Comparison of ENCODE assay signal across 32 cellular contexts in genomic region chr3:43041517-43041916, GRCh38.
"Had no signal": no experiment of that assay in that cellular context is flagged by ENCODE, and none has a peak within 500 bp of the region (broad histone marks: within the 10 kb centered on the region; RNA-seq: fewer than 3 reads in every experiment).

No MANE protein-coding gene starts in this region.

- H3K4me3 ChIP-seq: adrenal gland, body of pancreas, colonic mucosa, esophagus muscularis mucosa, gastrocnemius medialis, heart left ventricle had no signal

- H3K27me3 ChIP-seq: adrenal gland, body of pancreas, colonic mucosa, esophagus muscularis mucosa, gastrocnemius medialis, heart left ventricle had no signal

- H3K4me3 Mint-ChIP-seq: activated CD4-positive, alpha-beta memory T cell treated with anti-CD3 and anti-CD28 coated beads, Interleukin-2, amount 10 ng/mL, durations not matched to agents 7 days and 5 days; activated CD4-positive, alpha-beta T cell treated with anti-CD3 and anti-CD28 coated beads for 36 hours; activated CD4-positive, alpha-beta T cell treated with anti-CD3 and anti-CD28 coated beads, Interleukin-2, amount 10 ng/mL, durations not matched to agents 7 days and 5 days; activated naive CD4-positive, alpha-beta T cell treated with anti-CD3 and anti-CD28 coated beads for 36 hours; activated naive CD4-positive, alpha-beta T cell treated with anti-CD3 and anti-CD28 coated beads, Interleukin-2, amount 50 U/mL, for 24 hours; activated naive CD8-positive, alpha-beta T cell treated with anti-CD3 and anti-CD28 coated beads for 36 hours; activated naive CD8-positive, alpha-beta T cell treated with anti-CD3 and anti-CD28 coated beads, Interleukin-2, amount 50 U/mL, for 24 hours; activated T-cell treated with anti-CD3 and anti-CD28 coated beads, Interleukin-2, amount 50 U/mL, for 24 hours; activated T-cell treated with anti-CD3 and anti-CD28 coated beads, Interleukin-2, amount 50 U/mL, for 72 hours; T-helper 17 cell; T-helper 2 cell treated with Interferon-gamma antibody and Interleukin-4, amounts not matched to agents 5 μg/mL and 100 μg/mL, for 36 hours had no signal

- H3K4me1 ChIP-seq: adrenal gland, body of pancreas, colonic mucosa, foreskin keratinocyte had no signal

- H3K27ac Mint-ChIP-seq: activated CD4-positive, alpha-beta memory T cell treated with anti-CD3 and anti-CD28 coated beads, Interleukin-2, amount 10 ng/mL, durations not matched to agents 7 days and 5 days; activated CD4-positive, alpha-beta T cell treated with anti-CD3 and anti-CD28 coated beads for 36 hours; activated CD4-positive, alpha-beta T cell treated with anti-CD3 and anti-CD28 coated beads, Interleukin-2, amount 10 ng/mL, durations not matched to agents 7 days and 5 days; activated naive CD4-positive, alpha-beta T cell treated with anti-CD3 and anti-CD28 coated beads for 36 hours; activated naive CD4-positive, alpha-beta T cell treated with anti-CD3 and anti-CD28 coated beads, Interleukin-2, amount 50 U/mL, for 24 hours; activated naive CD8-positive, alpha-beta T cell treated with anti-CD3 and anti-CD28 coated beads for 36 hours; activated naive CD8-positive, alpha-beta T cell treated with anti-CD3 and anti-CD28 coated beads, Interleukin-2, amount 50 U/mL, for 24 hours; activated T-cell treated with anti-CD3 and anti-CD28 coated beads, Interleukin-2, amount 50 U/mL, for 24 hours; activated T-cell treated with anti-CD3 and anti-CD28 coated beads, Interleukin-2, amount 50 U/mL, for 72 hours; T-helper 17 cell; T-helper 2 cell treated with Interferon-gamma antibody and Interleukin-4, amounts not matched to agents 5 μg/mL and 100 μg/mL, for 36 hours had no signal

- H3K36me3 ChIP-seq: adrenal gland, colonic mucosa, esophagus muscularis mucosa, gastrocnemius medialis, heart left ventricle had no signal

- H3K27ac ChIP-seq: adrenal gland, body of pancreas, colonic mucosa, esophagus muscularis mucosa, foreskin keratinocyte, gastrocnemius medialis, heart left ventricle had no signal

- H3K27me3 Mint-ChIP-seq: activated CD4-positive, alpha-beta T cell treated with anti-CD3 and anti-CD28 coated beads for 36 hours; activated CD4-positive, alpha-beta T cell treated with anti-CD3 and anti-CD28 coated beads, Interleukin-2, amount 10 ng/mL, durations not matched to agents 7 days and 5 days; activated naive CD4-positive, alpha-beta T cell treated with anti-CD3 and anti-CD28 coated beads, Interleukin-2, amount 50 U/mL, for 24 hours; activated naive CD8-positive, alpha-beta T cell treated with anti-CD3 and anti-CD28 coated beads for 36 hours; activated naive CD8-positive, alpha-beta T cell treated with anti-CD3 and anti-CD28 coated beads, Interleukin-2, amount 50 U/mL, for 24 hours; activated T-cell treated with anti-CD3 and anti-CD28 coated beads, Interleukin-2, amount 50 U/mL, for 24 hours; T-helper 17 cell had no signal

- DNase-seq: activated CD4-positive, alpha-beta memory T cell treated with anti-CD3 and anti-CD28 coated beads, Interleukin-2, amount 10 ng/mL, durations not matched to agents 7 days and 5 days; activated CD4-positive, alpha-beta T cell treated with anti-CD3 and anti-CD28 coated beads for 36 hours; activated CD4-positive, alpha-beta T cell treated with anti-CD3 and anti-CD28 coated beads, Interleukin-2, amount 10 ng/mL, durations not matched to agents 7 days and 5 days; activated CD4-positive, alpha-beta T cell treated with anti-CD3 and anti-CD28 coated beads, Interleukin-2, amount 50 U/mL, for 4 hours; activated CD4-positive, CD25-positive, alpha-beta regulatory T cell; activated CD4-positive, CD25-positive, alpha-beta regulatory T cell treated with anti-CD3 and anti-CD28 coated beads, Interleukin-2, amount 50 U/mL, for 72 hours; activated CD8-positive, alpha-beta memory T cell treated with anti-CD3 and anti-CD28 coated beads, Interleukin-2, amount 50 U/mL, for 48 hours; activated gamma-delta T cell; activated naive CD4-positive, alpha-beta T cell treated with anti-CD3 and anti-CD28 coated beads for 36 hours; activated naive CD8-positive, alpha-beta T cell treated with anti-CD3 and anti-CD28 coated beads for 36 hours; activated naive CD8-positive, alpha-beta T cell treated with anti-CD3 and anti-CD28 coated beads, Interleukin-2, amount 50 U/mL, for 24 hours; activated T-cell treated with anti-CD3 and anti-CD28 coated beads for 4 hours; activated T-cell treated with anti-CD3 and anti-CD28 coated beads, Interleukin-2, amount 50 U/mL, for 24 hours; activated T-cell treated with anti-CD3 and anti-CD28 coated beads, Interleukin-2, amount 50 U/mL, for 72 hours; amygdala; aorta; body of pancreas; central memory CD4-positive, alpha-beta T cell; cerebellar nuclear complex; colonic mucosa; effector CD8-positive, alpha-beta T cell; foreskin keratinocyte; gastrocnemius medialis; glutamatergic neuron; heart left ventricle; hypothalamus; T-helper 17 cell; T1000 had no signal

- ATAC-seq: activated CD4-positive, alpha-beta T cell treated with anti-CD3 and anti-CD28 coated beads for 36 hours; activated naive CD8-positive, alpha-beta T cell treated with anti-CD3 and anti-CD28 coated beads, Interleukin-2, amount 50 U/mL, for 24 hours; activated T-cell treated with anti-CD3 and anti-CD28 coated beads, Interleukin-2, amount 50 U/mL, for 72 hours; body of pancreas; foreskin keratinocyte; gastrocnemius medialis; heart left ventricle; T-helper 17 cell had no signal

- H3K9me3 ChIP-seq: adrenal gland, colonic mucosa, gastrocnemius medialis had no signal
